ENCODE assay signal across 40 cellular contexts in the genomic region with DNA sequence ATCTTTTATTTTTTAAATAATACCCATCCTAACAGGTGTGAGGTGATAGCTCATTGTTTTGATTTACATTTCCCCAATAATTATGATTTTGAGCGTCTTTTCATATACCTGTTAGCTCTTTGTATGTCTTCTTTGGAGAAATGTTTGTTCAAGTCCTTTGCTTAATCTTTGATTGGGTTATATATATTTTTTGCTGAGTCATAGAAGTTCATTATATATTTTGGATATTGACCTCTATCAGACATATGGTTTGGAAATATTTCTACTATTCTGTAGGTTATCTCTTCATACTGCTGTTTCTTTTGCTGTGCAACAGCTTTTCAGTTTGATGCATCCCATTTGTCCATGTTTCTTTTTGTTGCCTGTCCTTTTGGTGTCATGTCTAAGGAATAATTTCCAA. TPM values are rescaled to one million over a fixed set of nuclear protein-coding genes. Genes with fewer than 3 reads are reported as not detected.
"Had no signal": no experiment of that assay in that cellular context is flagged by ENCODE, and none has a peak within 500 bp of the region (broad histone marks: within the 10 kb centered on the region; RNA-seq: fewer than 3 reads in every experiment).

No MANE protein-coding gene starts in this region.

- H3K9me3 ChIP-seq: adrenal gland had no signal

- H3K4me1 Mint-ChIP-seq: brain had no signal

- DNase-seq: activated CD4-positive, alpha-beta memory T cell treated with anti-CD3 and anti-CD28 coated beads, Interleukin-2, amount 10 ng/mL, durations not matched to agents 7 days and 5 days; activated CD4-positive, alpha-beta T cell treated with anti-CD3 and anti-CD28 coated beads for 1 hour; activated CD4-positive, alpha-beta T cell treated with anti-CD3 and anti-CD28 coated beads for 36 hours; activated CD4-positive, alpha-beta T cell treated with anti-CD3 and anti-CD28 coated beads for 48 hours; activated CD4-positive, alpha-beta T cell treated with anti-CD3 and anti-CD28 coated beads, Interleukin-2, amount 10 ng/mL, durations not matched to agents 7 days and 5 days; activated CD4-positive, alpha-beta T cell treated with anti-CD3 and anti-CD28 coated beads, Interleukin-2, amount 50 U/mL, for 48 hours; activated CD4-positive, CD25-positive, alpha-beta regulatory T cell; activated CD8-positive, alpha-beta memory T cell treated with anti-CD3 and anti-CD28 coated beads, Interleukin-2, amount 50 U/mL, for 4 hours; activated effector memory CD4-positive, alpha-beta T cell treated with anti-CD3 and anti-CD28 coated beads, Interleukin-2, amount 50 U/mL, for 16 hours; activated gamma-delta T cell treated with Interleukin-2 at 50 U/mL for 16 hours; activated naive CD4-positive, alpha-beta T cell; activated naive CD4-positive, alpha-beta T cell treated with anti-CD3 and anti-CD28 coated beads for 36 hours; activated naive CD4-positive, alpha-beta T cell treated with anti-CD3 and anti-CD28 coated beads, Interleukin-2, amount 50 U/mL, for 16 hours; activated naive CD8-positive, alpha-beta T cell treated with anti-CD3 and anti-CD28 coated beads for 36 hours; activated T-cell treated with anti-CD3 and anti-CD28 coated beads for 4 hours; activated T-cell treated with anti-CD3 and anti-CD28 coated beads, Interleukin-2, amount 50 U/mL, for 1 hour; activated T-cell treated with anti-CD3 and anti-CD28 coated beads, Interleukin-2, amount 50 U/mL, for 4 hours; activated T-cell treated with anti-CD3 and anti-CD28 coated beads, Interleukin-2, amount 50 U/mL, for 72 hours; adrenal gland; amniotic stem cell; aorta; caudate nucleus; cerebellar nuclear complex; T-helper 2 cell; T-helper 9 cell; WERI-Rb-1 had no signal

- H3K27ac Mint-ChIP-seq: activated CD4-positive, alpha-beta memory T cell treated with anti-CD3 and anti-CD28 coated beads, Interleukin-2, amount 10 ng/mL, durations not matched to agents 7 days and 5 days; activated CD4-positive, alpha-beta T cell treated with anti-CD3 and anti-CD28 coated beads for 36 hours; activated CD4-positive, alpha-beta T cell treated with anti-CD3 and anti-CD28 coated beads, Interleukin-2, amount 10 ng/mL, durations not matched to agents 7 days and 5 days; activated naive CD4-positive, alpha-beta T cell treated with anti-CD3 and anti-CD28 coated beads for 36 hours; activated naive CD4-positive, alpha-beta T cell treated with anti-CD3 and anti-CD28 coated beads, Interleukin-2, amount 50 U/mL, for 72 hours; activated naive CD8-positive, alpha-beta T cell treated with anti-CD3 and anti-CD28 coated beads for 36 hours; activated T-cell treated with anti-CD3 and anti-CD28 coated beads, Interleukin-2, amount 50 U/mL, for 72 hours; activated T-helper 1 cell treated with anti-CD3 and anti-CD28 coated beads, Interleukin-12 subunit alpha, Interleukin-12 subunit beta, Interleukin-2, Interleukin-4 antibody, amounts not matched to agents 30 ng/mL and 10 ng/mL and 1 ng/mL, durations not matched to agents 14 hours and 24 hours and 36 hours; activated T-helper 17 cell treated with anti-CD3 and anti-CD28 coated beads, Interleukin-2, amount 50 U/mL, for 72 hours; brain; T-helper 1 cell treated with Interleukin-12 subunit alpha and Interleukin-12 subunit beta and Interleukin-4 antibody, amounts not matched to agents 30 μg/mL and 1 μg/mL, for 36 hours; T-helper 2 cell treated with Interferon-gamma antibody and Interleukin-4, amounts not matched to agents 5 μg/mL and 100 μg/mL, for 36 hours; WTC11 had no signal

- ATAC-seq: activated CD4-positive, alpha-beta T cell treated with anti-CD3 and anti-CD28 coated beads for 36 hours; activated CD4-positive, CD25-positive, alpha-beta regulatory T cell treated with anti-CD3 and anti-CD28 coated beads, Interleukin-2, amount 50 U/mL, for 24 hours; activated naive CD4-positive, alpha-beta T cell treated with anti-CD3 and anti-CD28 coated beads, Interleukin-2, amount 50 U/mL, for 72 hours; activated T-cell treated with anti-CD3 and anti-CD28 coated beads, Interleukin-2, amount 50 U/mL, for 4 hours; activated T-cell treated with anti-CD3 and anti-CD28 coated beads, Interleukin-2, amount 50 U/mL, for 72 hours; activated T-helper 17 cell treated with anti-CD3 and anti-CD28 coated beads, Interleukin-2, amount 50 U/mL, for 72 hours; WTC11 had no signal

- H3K27me3 ChIP-seq: adrenal gland, cardiac muscle cell had no signal

- FAIRE-seq: bronchial epithelial cell, TTC549 had no signal

- H3K27me3 Mint-ChIP-seq: activated CD4-positive, alpha-beta memory T cell treated with anti-CD3 and anti-CD28 coated beads, Interleukin-2, amount 10 ng/mL, durations not matched to agents 7 days and 5 days; brain had no signal

- H3K4me3 ChIP-seq: adrenal gland, cardiac muscle cell had no signal

- H3K36me3 ChIP-seq: adrenal gland, cardiac muscle cell, WERI-Rb-1 had no signal

- H3K27ac ChIP-seq: adrenal gland, cardiac muscle cell, WERI-Rb-1 had no signal

- H3K4me3 Mint-ChIP-seq: activated CD4-positive, alpha-beta memory T cell treated with anti-CD3 and anti-CD28 coated beads, Interleukin-2, amount 10 ng/mL, durations not matched to agents 7 days and 5 days; activated CD4-positive, alpha-beta T cell treated with anti-CD3 and anti-CD28 coated beads for 36 hours; activated CD4-positive, alpha-beta T cell treated with anti-CD3 and anti-CD28 coated beads, Interleukin-2, amount 10 ng/mL, durations not matched to agents 7 days and 5 days; activated naive CD4-positive, alpha-beta T cell treated with anti-CD3 and anti-CD28 coated beads for 36 hours; activated naive CD8-positive, alpha-beta T cell treated with anti-CD3 and anti-CD28 coated beads for 36 hours; activated T-cell treated with anti-CD3 and anti-CD28 coated beads, Interleukin-2, amount 50 U/mL, for 4 hours; activated T-cell treated with anti-CD3 and anti-CD28 coated beads, Interleukin-2, amount 50 U/mL, for 72 hours; activated T-helper 1 cell treated with anti-CD3 and anti-CD28 coated beads, Interleukin-12 subunit alpha, Interleukin-12 subunit beta, Interleukin-2, Interleukin-4 antibody, amounts not matched to agents 30 ng/mL and 10 ng/mL and 1 ng/mL, durations not matched to agents 14 hours and 24 hours and 36 hours; activated T-helper 17 cell treated with anti-CD3 and anti-CD28 coated beads, Interleukin-2, amount 50 U/mL, for 72 hours; brain; central memory CD8-positive, alpha-beta T cell; T-helper 1 cell treated with Interleukin-12 subunit alpha and Interleukin-12 subunit beta and Interleukin-4 antibody, amounts not matched to agents 30 μg/mL and 1 μg/mL, for 36 hours; T-helper 2 cell treated with Interferon-gamma antibody and Interleukin-4, amounts not matched to agents 5 μg/mL and 100 μg/mL, for 36 hours; WTC11 had no signal

- H3K9me3 Mint-ChIP-seq: activated CD4-positive, alpha-beta memory T cell treated with anti-CD3 and anti-CD28 coated beads, Interleukin-2, amount 10 ng/mL, durations not matched to agents 7 days and 5 days; activated CD4-positive, alpha-beta T cell treated with anti-CD3 and anti-CD28 coated beads, Interleukin-2, amount 10 ng/mL, durations not matched to agents 7 days and 5 days; activated naive CD4-positive, alpha-beta T cell treated with anti-CD3 and anti-CD28 coated beads for 36 hours; activated T-cell treated with anti-CD3 and anti-CD28 coated beads, Interleukin-2, amount 50 U/mL, for 4 hours; activated T-cell treated with anti-CD3 and anti-CD28 coated beads, Interleukin-2, amount 50 U/mL, for 72 hours; activated T-helper 1 cell treated with anti-CD3 and anti-CD28 coated beads, Interleukin-12 subunit alpha, Interleukin-12 subunit beta, Interleukin-2, Interleukin-4 antibody, amounts not matched to agents 30 ng/mL and 10 ng/mL and 1 ng/mL, durations not matched to agents 14 hours and 24 hours and 36 hours; activated T-helper 17 cell treated with anti-CD3 and anti-CD28 coated beads, Interleukin-2, amount 50 U/mL, for 72 hours; brain; central memory CD8-positive, alpha-beta T cell; T-helper 1 cell treated with Interleukin-12 subunit alpha and Interleukin-12 subunit beta and Interleukin-4 antibody, amounts not matched to agents 30 μg/mL and 1 μg/mL, for 36 hours; T-helper 2 cell treated with Interferon-gamma antibody and Interleukin-4, amounts not matched to agents 5 μg/mL and 100 μg/mL, for 36 hours; WTC11 had no signal

- H3K4me1 ChIP-seq: adrenal gland had no signal

- H3K36me3 Mint-ChIP-seq: activated naive CD8-positive, alpha-beta T cell treated with anti-CD3 and anti-CD28 coated beads for 36 hours; brain; WTC11 had no signal

RNA-seq across cellular contexts. Expression of gene HYAL4, which starts 23.6 kb away (rescaled TPM):
- total RNA-seq: activated CD4-positive, alpha-beta memory T cell treated with anti-CD3 and anti-CD28 coated beads, Interleukin-2, amount 10 ng/mL, durations not matched to agents 7 days and 5 days; activated CD8-positive, alpha-beta memory T cell treated with anti-CD3 and anti-CD28 coated beads for 36 hours; activated naive CD4-positive, alpha-beta T cell treated with anti-CD3 and anti-CD28 coated beads for 36 hours; activated naive CD8-positive, alpha-beta T cell treated with anti-CD3 and anti-CD28 coated beads for 36 hours; activated T-cell treated with anti-CD3 and anti-CD28 coated beads, Interleukin-2, amount 50 U/mL, for 4 hours; activated T-helper 1 cell treated with anti-CD3 and anti-CD28 coated beads, Interleukin-12 subunit alpha, Interleukin-12 subunit beta, Interleukin-2, Interleukin-4 antibody, amounts not matched to agents 30 ng/mL and 10 ng/mL and 1 ng/mL, durations not matched to agents 14 hours and 24 hours and 36 hours; activated T-helper 17 cell treated with anti-CD3 and anti-CD28 coated beads, Interleukin-2, amount 50 U/mL, for 72 hours; adrenal gland; aorta; cardiac muscle cell; chondrocyte; WTC11 had no signal
- polyA plus RNA-seq: adrenal gland, aorta, cardiac muscle cell had no signal
